Comparison of ENCODE assay signal across 8 cellular contexts in genomic region chr22:31400023-31400397, GRCh38. TPM values are rescaled to one million over a fixed set of nuclear protein-coding genes. Genes with fewer than 3 reads are reported as not detected.
A peak's percentile ranks its signal among the peaks of the same experiment; 100 is the strongest.
DNase-seq lines count a peak whose midpoint lies in the region; ATAC-seq and TF ChIP-seq lines count a peak whose summit lies in the region.

No MANE protein-coding gene starts in this region.

- WGBS in sigmoid colon, 2 donors, result 1 to 3% methylated on average over 11 of the region's 11 CpGs

- peak overlapping the region; percentile 99 for H3K4me3 Mint-ChIP-seq in activated T-cell treated with anti-CD3 and anti-CD28 coated beads, Interleukin-2, amount 50 U/mL, for 4 hours
- H3K4me3 Mint-ChIP-seq in WTC11, result peak overlapping the region; percentile 97

- TF ChIP-seq CTCF in WTC11 (IDR thresholded peaks at IDR 0.05) (no peak), sigmoid colon (IDR thresholded peaks at IDR 0.05) (no peak)

- H3K4me1 ChIP-seq in sigmoid colon, result peaks cover 0 to 25% (median 16%) of the 10 kb centered on the region in 4 donors

- ATAC-seq in activated T-cell treated with anti-CD3 and anti-CD28 coated beads, Interleukin-2, amount 50 U/mL, for 4 hours, result no peak
- no peak for ATAC-seq in WTC11
- no peak for ATAC-seq in HG03521 (IDR thresholded peaks at IDR 0.05; ENCODE audit: unreplicated experiment)
- ATAC-seq in HG02938 (IDR thresholded peaks at IDR 0.05; ENCODE audit: unreplicated experiment), result no peak

- H3K36me3 ChIP-seq in sigmoid colon, result peaks cover 4 to 33% (median 10%) of the 10 kb centered on the region in 4 donors

- H3K9me3 ChIP-seq in sigmoid colon, result no peaks in the 10 kb centered on the region

- no peak for TF ChIP-seq POLR2A in sigmoid colon (IDR thresholded peaks at IDR 0.05)

- CTCF ChIA-PET in WTC11 (lab: Charles Lee), result no interaction called here

- POLR2A ChIA-PET in WTC11 (lab: Charles Lee), result interaction anchor here (1.0 to 1.5 kb wide), 2 partner anchors 53 to 87 kb away, joined by 3 to 9 read pairs; partner anchors contain the start of gene PATZ1

- no peak for DNase-seq in activated T-cell treated with anti-CD3 and anti-CD28 coated beads, Interleukin-2, amount 50 U/mL, for 4 hours
- DNase-seq in activated T-cell treated with anti-CD3 and anti-CD28 coated beads, Interleukin-2, amount 50 U/mL, for 48 hours, result no peak
- DNase-seq in WTC11 (ENCODE audit: low spot score) (no peak), germinal center (ENCODE audit: low spot score) (peak; percentile 2), sigmoid colon (no peak), NCI-H774 (lab: John Stamatoyannopoulos, UW) (no peak)

- intact Hi-C loops in sigmoid colon (cut with DNase I), result no loop called here

- peak overlapping the region; percentile 69 to 81 (median 78) for H3K4me3 ChIP-seq in sigmoid colon

- TF ChIP-seq EP300 in sigmoid colon (IDR thresholded peaks at IDR 0.05), result no peak

- H3K27ac ChIP-seq in sigmoid colon, result peak overlapping the region; percentile 82 to 87 (median 84)

- H3K9me3 Mint-ChIP-seq in activated T-cell treated with anti-CD3 and anti-CD28 coated beads, Interleukin-2, amount 50 U/mL, for 4 hours, result no peaks in the 10 kb centered on the region
- H3K9me3 Mint-ChIP-seq in WTC11, result no peaks in the 10 kb centered on the region

- H3K36me3 Mint-ChIP-seq in activated T-cell treated with anti-CD3 and anti-CD28 coated beads, Interleukin-2, amount 50 U/mL, for 4 hours (ENCODE audit: insufficient read depth), result peaks cover 14% of the 10 kb centered on the region
- peaks cover 18% of the 10 kb centered on the region for H3K36me3 Mint-ChIP-seq in WTC11

- H3K27me3 Mint-ChIP-seq in activated T-cell treated with anti-CD3 and anti-CD28 coated beads, Interleukin-2, amount 50 U/mL, for 4 hours (ENCODE audit: low read depth), result no peaks in the 10 kb centered on the region
- H3K27me3 Mint-ChIP-seq in WTC11 (ENCODE audit: low read depth), result no peaks in the 10 kb centered on the region

- peaks cover 21% of the 10 kb centered on the region for H3K4me1 Mint-ChIP-seq in activated T-cell treated with anti-CD3 and anti-CD28 coated beads, Interleukin-2, amount 50 U/mL, for 4 hours (ENCODE audit: low read depth)
- H3K4me1 Mint-ChIP-seq in WTC11, result peaks cover 11% of the 10 kb centered on the region

- no peaks in the 10 kb centered on the region for H3K27me3 ChIP-seq in sigmoid colon

- peak overlapping the region; percentile 93 for H3K27ac Mint-ChIP-seq in WTC11

TF ChIP-seq in WTC11, 78 proteins besides CTCF, POLR2A, EP300 and RAD21:
- no peak for TF ChIP-seq IRF1 (CRISPR knock-in tag; IDR thresholded peaks at IDR 0.05)
- no peak for TF ChIP-seq GABPB1 (CRISPR knock-in tag; IDR thresholded peaks at IDR 0.05)
- no peak for TF ChIP-seq ZNF263 (CRISPR knock-in tag; IDR thresholded peaks at IDR 0.05; ENCODE audit: low read depth)
- no peak for TF ChIP-seq GTF2I (CRISPR knock-in tag; conservative IDR thresholded peaks at IDR 0.05)
- TF ChIP-seq NR2C2 (CRISPR knock-in tag; IDR thresholded peaks at IDR 0.05), result no peak
- TF ChIP-seq NFYB (CRISPR knock-in tag; conservative IDR thresholded peaks at IDR 0.05; ENCODE audit: low read depth), result no peak
- TF ChIP-seq ZNF232 (CRISPR knock-in tag; IDR thresholded peaks at IDR 0.05), result no peak
- no peak for TF ChIP-seq MYBL2 (CRISPR knock-in tag; IDR thresholded peaks at IDR 0.05)
- TF ChIP-seq TEAD1 (CRISPR knock-in tag; IDR thresholded peaks at IDR 0.05), result no peak
- no peak for TF ChIP-seq KAT7 (CRISPR knock-in tag; IDR thresholded peaks at IDR 0.05; ENCODE audit: borderline replicate concordance)
- no peak for TF ChIP-seq TCF7 (CRISPR knock-in tag; IDR thresholded peaks at IDR 0.05; ENCODE audit: low read depth)

RNA-seq across cellular contexts. Expression of gene DRG1, which starts 0.6 kb away (rescaled TPM):
- 100 to 1,000 TPM in 2 of 3 donors, 10 to 100 TPM in 1; 99.2 to 109 (median 106) TPM for total RNA-seq in activated T-cell treated with anti-CD3 and anti-CD28 coated beads, Interleukin-2, amount 50 U/mL, for 4 hours
- total RNA-seq in WTC11 (2021) (60.4 to 79.2 TPM (median 64.0 TPM) in 3 replicates), sigmoid colon (10 to 100 TPM; 52.9 to 95.1 (median 71.9) TPM)
- polyA plus RNA-seq in sigmoid colon, result 10 to 100 TPM; 35.8 to 42.0 (median 41.4) TPM

RNA-seq across cellular contexts. Expression of gene PATZ1, which starts 53.9 kb away (rescaled TPM):
- 10 to 100 TPM; 33.7 to 42.7 (median 41.4) TPM for total RNA-seq in activated T-cell treated with anti-CD3 and anti-CD28 coated beads, Interleukin-2, amount 50 U/mL, for 4 hours
- total RNA-seq in WTC11 (2021) (60.5 to 72.7 TPM (median 72.6 TPM) in 3 replicates), sigmoid colon (10 to 100 TPM; 17.4 to 21.4 (median 19.9) TPM)
- polyA plus RNA-seq in sigmoid colon, result 10 to 100 TPM in 1 of 3 donors, 1 to 10 TPM in 2; 3.7 to 15.8 (median 4.8) TPM
